In genomic region chr12:121917950-121918678, GRCh38 we compare ENCODE assay signal across 8 cellular contexts. TPM values are rescaled to one million over a fixed set of nuclear protein-coding genes. Genes with fewer than 3 reads are reported as not detected.
DNase-seq lines count a peak whose midpoint lies in the region; ATAC-seq and TF ChIP-seq lines count a peak whose summit lies in the region.

Gene CFAP251, plus strand, starts transcription at chr12:121918592. Its CDS starts 2,714 bp downstream, at chr12:121921306.

- peak within 1 kb of the TSS; percentile 89 for H3K27ac Mint-ChIP-seq in activated CD8-positive, alpha-beta T cell treated with anti-CD3 and anti-CD28 coated beads for 36 hours
- H3K27ac Mint-ChIP-seq in HFFc6 = no peak within 1 kb of the TSS

- H3K27me3 Mint-ChIP-seq in activated CD8-positive, alpha-beta T cell treated with anti-CD3 and anti-CD28 coated beads for 36 hours = no peaks in the 10 kb centered on the region
- peaks cover 1% of the 10 kb centered on the region for H3K27me3 Mint-ChIP-seq in HFFc6 (ENCODE audit: insufficient read depth)

- no peak within 1 kb of the TSS for H3K27ac ChIP-seq in mesenchymal stem cell (ENCODE audit: low read length, poor library complexity, severe bottlenecking)

- H3K27me3 ChIP-seq in mesenchymal stem cell (ENCODE audit: control insufficient read depth in 1 of 2, insufficient read depth in 1 of 2, low read length in 2 of 2) = no peaks in the 10 kb centered on the region

- POLR2A ChIA-PET in activated CD8-positive, alpha-beta T cell treated with anti-CD3 and anti-CD28 coated beads for 36 hours (lab: Charles Lee) = interaction anchor here (0.7 to 1.4 kb wide), 6 partner anchors 25 to 112 kb away, joined by 3 to 4 read pairs (median 3); no protein-coding TSS in a partner anchor

- no peaks in the 10 kb centered on the region for H3K9me3 ChIP-seq in mesenchymal stem cell (ENCODE audit: control insufficient read depth, low read length)

- H3K4me3 ChIP-seq in mesenchymal stem cell (ENCODE audit: insufficient read depth in 1 of 2, low read depth in 1 of 2, low read length in 2 of 2) = peak within 1 kb of the TSS in 1 of 2 experiments; percentile 22

- H3K18ac ChIP-seq in mesenchymal stem cell (ENCODE audit: low read depth in 1 of 2, low read length in 2 of 2) = peak within 1 kb of the TSS; percentile 48 to 77

- peaks cover 19% of the 10 kb centered on the region for H3K36me3 Mint-ChIP-seq in activated CD8-positive, alpha-beta T cell treated with anti-CD3 and anti-CD28 coated beads for 36 hours (ENCODE audit: low read depth)
- H3K36me3 Mint-ChIP-seq in HFFc6 (ENCODE audit: low read depth) = peaks cover 33% of the 10 kb centered on the region

- peaks cover 7% of the 10 kb centered on the region for H3K4me1 ChIP-seq in mesenchymal stem cell (ENCODE audit: control insufficient read depth, insufficient read depth, low read depth, low read length)

- peak within 1 kb of the TSS; percentile 79 for H4K8ac ChIP-seq in mesenchymal stem cell (ENCODE audit: low read length)

- peak within 1 kb of the TSS; percentile 70 for H4K91ac ChIP-seq in mesenchymal stem cell (ENCODE audit: low read length)

- H3K9ac ChIP-seq in mesenchymal stem cell (ENCODE audit: low read length) = no peak within 1 kb of the TSS

- H3K4me2 ChIP-seq in mesenchymal stem cell (ENCODE audit: low read length, poor library complexity, severe bottlenecking) = peak within 1 kb of the TSS; percentile 67

- H2BK5ac ChIP-seq in mesenchymal stem cell (ENCODE audit: low read depth, low read length, poor library complexity, severe bottlenecking) = no peak within 1 kb of the TSS

- no peak within 1 kb of the TSS for H2BK120ac ChIP-seq in mesenchymal stem cell (ENCODE audit: low read depth, low read length)

- H3K79me1 ChIP-seq in mesenchymal stem cell (replicated peaks; ENCODE audit: low read length, poor library complexity, severe bottlenecking) = peaks cover 6% of the 10 kb centered on the region

- peak within 1 kb of the TSS; percentile 76 for H3K4me3 Mint-ChIP-seq in activated CD8-positive, alpha-beta T cell treated with anti-CD3 and anti-CD28 coated beads for 36 hours
- H3K4me3 Mint-ChIP-seq in HFFc6 = no peak within 1 kb of the TSS

- peak within 1 kb of the TSS in 1 of 2 experiments; percentile 69 for H2BK12ac ChIP-seq in mesenchymal stem cell (ENCODE audit: low read length in 2 of 2)

- intact Hi-C loops in activated CD8-positive, alpha-beta T cell treated with anti-CD3 and anti-CD28 coated beads for 36 hours (cut with micrococcal nuclease) = no loop called here

- peak within 1 kb of the TSS; percentile 38 for H2BK15ac ChIP-seq in mesenchymal stem cell (ENCODE audit: low read depth, poor library complexity, severe bottlenecking)

- 30% methylated on average over 39 of the region's 41 CpGs for WGBS in mesenchymal stem cell

- H3K9me3 Mint-ChIP-seq in activated CD8-positive, alpha-beta T cell treated with anti-CD3 and anti-CD28 coated beads for 36 hours = no peaks in the 10 kb centered on the region
- H3K9me3 Mint-ChIP-seq in HFFc6 = no peaks in the 10 kb centered on the region

- TF ChIP-seq POLR2A in GM18505 (IDR thresholded peaks at IDR 0.05; ENCODE audit: borderline replicate concordance, extremely low read depth, insufficient read depth, insufficient read length) = no peak

- H2AFZ ChIP-seq in mesenchymal stem cell (ENCODE audit: low read depth, low read length) = no peak within 1 kb of the TSS

- CTCF ChIA-PET in activated CD8-positive, alpha-beta T cell treated with anti-CD3 and anti-CD28 coated beads for 36 hours (lab: Charles Lee) = interaction anchor here (0.6 to 4.0 kb wide), 22 partner anchors 10 to 303 kb away, joined by 3 to 21 read pairs (median 3); partner anchors contain the start of genes BCL7A, PSMD9 and RHOF

- H3K4me1 Mint-ChIP-seq in activated CD8-positive, alpha-beta T cell treated with anti-CD3 and anti-CD28 coated beads for 36 hours (ENCODE audit: low read depth) = peaks cover 12% of the 10 kb centered on the region
- peaks cover 6% of the 10 kb centered on the region; the same call in 1 of the 2 replicates for H3K4me1 Mint-ChIP-seq in HFFc6 (ENCODE audit: low read depth)

- H3K23ac ChIP-seq in mesenchymal stem cell (ENCODE audit: low read length in 2 of 2) = peak within 1 kb of the TSS in 1 of 2 experiments; percentile 32

- peaks cover 39 to 66% of the 10 kb centered on the region in 2 experiments for H3K36me3 ChIP-seq in mesenchymal stem cell (ENCODE audit: control insufficient read depth in 1 of 2, insufficient read depth in 2 of 2, low read depth in 1 of 2, low read length in 2 of 2)

- DNase-seq in NCI-H2171 treated with DMSO at 0.1 percent for 48 hours (lab: John Stamatoyannopoulos, UW) (peak; percentile 93), mesenchymal stem cell (peak; percentile 94), HFFc6 (no peak)
- DNase-seq in activated CD8-positive, alpha-beta T cell treated with anti-CD3 and anti-CD28 coated beads for 36 hours = peak; percentile 99
- DNase-seq in effector CD8-positive, alpha-beta T cell (lab: John Stamatoyannopoulos, UW) = peak; percentile 98
- peak; percentile 94 for DNase-seq in stimulated activated CD8-positive, alpha-beta memory T cell treated with anti-CD3 and anti-CD28 coated beads, Interleukin-12 subunit alpha, Interleukin-12 subunit beta, amount 100 ng/mL, for 24 hours (ENCODE audit: extremely low read depth)

- TF ChIP-seq CTCF in activated CD8-positive, alpha-beta T cell treated with anti-CD3 and anti-CD28 coated beads for 36 hours (IDR thresholded peaks at IDR 0.05) = peak; percentile 66
- no peak for TF ChIP-seq CTCF in HFFc6 (IDR thresholded peaks at IDR 0.05)

- H3K4ac ChIP-seq in mesenchymal stem cell (ENCODE audit: low read depth in 1 of 2, low read length in 2 of 2) = peak within 1 kb of the TSS in 1 of 2 experiments; percentile 47

- H2AK5ac ChIP-seq in mesenchymal stem cell (ENCODE audit: low read length, severe bottlenecking) = no peak within 1 kb of the TSS

- H3K14ac ChIP-seq in mesenchymal stem cell (ENCODE audit: low read length in 2 of 2) = no peak within 1 kb of the TSS

- ATAC-seq in GM18505 (IDR thresholded peaks at IDR 0.05; ENCODE audit: unreplicated experiment) = peak; percentile 92
- ATAC-seq in HG03025 (IDR thresholded peaks at IDR 0.05; ENCODE audit: low FRiP score, unreplicated experiment) = peak; percentile 86
- ATAC-seq in activated CD8-positive, alpha-beta T cell treated with anti-CD3 and anti-CD28 coated beads for 36 hours = peak; percentile 98

RNA-seq across cellular contexts. Expression of gene CFAP251, which starts in this region (rescaled TPM):
- 1 to 10 TPM; 2.0 to 2.9 TPM for total RNA-seq in activated CD8-positive, alpha-beta T cell treated with anti-CD3 and anti-CD28 coated beads for 36 hours
- polyA plus RNA-seq in mesenchymal stem cell (2013, experiment 1 of 2) = 8.4 TPM
- 8.4 TPM for polyA plus RNA-seq in mesenchymal stem cell (2013, experiment 2 of 2)
- total RNA-seq in HFFc6 (2021; fragmentation: NEBNext Ultra II Directional; extraction: Animal tissue kit (Norgen Biotek cat#: 25700)) = 1 to 10 TPM in 5 of 6 experiments, under 1 TPM in 1; 0.66 to 4.2 (median 3.3) TPM
